ENCODE assay signal across 8 cellular contexts in genomic region chr6:37171141-37171969, GRCh38. TPM values are rescaled to one million over a fixed set of nuclear protein-coding genes. Genes with fewer than 3 reads are reported as not detected.
DNase-seq lines count a peak whose midpoint lies in the region; ATAC-seq, FAIRE-seq and TF ChIP-seq lines count a peak whose summit lies in the region.

No MANE protein-coding gene starts in this region.

- H2AFZ ChIP-seq in PC-3 (ENCODE audit: low read length) = no peak overlapping the region
- no peak overlapping the region for H2AFZ ChIP-seq in hepatocyte

- peaks cover 35% of the 10 kb centered on the region for H3K79me2 ChIP-seq in PC-3 (ENCODE audit: low read length)
- peaks cover 29% of the 10 kb centered on the region for H3K79me2 ChIP-seq in hepatocyte

- peaks cover 13% of the 10 kb centered on the region for H3K4me1 ChIP-seq in PC-3 (ENCODE audit: insufficient read depth, low read length)
- H3K4me1 ChIP-seq in hepatocyte (ENCODE audit: insufficient read depth) = peaks cover 11% of the 10 kb centered on the region

- H3K9me2 ChIP-seq in PC-3 (replicated peaks; ENCODE audit: low read length) (no peaks in the 10 kb centered on the region), hepatocyte (replicated peaks; ENCODE audit: insufficient read depth) (no peaks in the 10 kb centered on the region)

- POLR2A ChIA-PET in PC-3 (lab: Charles Lee; ENCODE audit: unreplicated experiment) = interaction anchor here (0.5 to 0.8 kb wide), 9 partner anchors 29 to 906 kb away, joined by 3 to 17 read pairs (median 4); no protein-coding TSS in a partner anchor

- H3K36me3 ChIP-seq in PC-3 (ENCODE audit: low read depth, low read length) = peaks cover 39% of the 10 kb centered on the region
- H3K36me3 ChIP-seq in hepatocyte (replicated peaks; ENCODE audit: insufficient read depth, low read depth) = peaks cover 4% of the 10 kb centered on the region

- H3K27ac ChIP-seq in PC-3 (ENCODE audit: low read length) (peak overlapping the region; percentile 78), hepatocyte (peak overlapping the region; percentile 97)

- H3K4me2 ChIP-seq in PC-3 (ENCODE audit: low read length) (peak overlapping the region; percentile 89), hepatocyte (peak overlapping the region; percentile 84)

- ATAC-seq in PC-3 = no peak

- H4K20me1 ChIP-seq in PC-3 (ENCODE audit: low read length) (peaks cover 45% of the 10 kb centered on the region), hepatocyte (ENCODE audit: insufficient read depth, poor library complexity, severe bottlenecking) (peaks cover 26% of the 10 kb centered on the region)

- no peak for TF ChIP-seq POLR2A in GM12892 (IDR thresholded peaks at IDR 0.05; ENCODE audit: low read depth, low read length)

- TSS peak; percentile 96 for BruUV-seq in PC-3 (replicated peaks; lab: Mats Ljungman, UMichigan)

- DNase-seq in NCI-H1092 treated with DMSO at 0.1 percent for 48 hours (lab: John Stamatoyannopoulos, UW) = peak; percentile 63
- DNase-seq in NCI-H1092 (lab: John Stamatoyannopoulos, UW) = no peak
- DNase-seq in PC-3 = peak; percentile 34
- DNase-seq in amygdala (lab: John Stamatoyannopoulos, UW) = peak in 48 of 56 donors; percentile 7 to 67 (median 40)
- peak; percentile 51 for DNase-seq in hepatocyte (ENCODE audit: low spot score)
- peak; percentile 66 for DNase-seq in putamen (ENCODE audit: low spot score)
- DNase-seq in GM12892 (ENCODE audit: insufficient read length) = no peak
- DNase-seq in GDM1 (lab: John Stamatoyannopoulos, UW) = no peak

- 2% methylated on average over 47 of the region's 48 CpGs for WGBS in hepatocyte (ENCODE audit: low lambda C conversion rate, missing lambda C conversion rate)

- TF ChIP-seq CTCF in PC-3 (conservative IDR thresholded peaks at IDR 0.05; ENCODE audit: low read depth, low read length) (no peak), hepatocyte (IDR thresholded peaks at IDR 0.05; ENCODE audit: poor library complexity) (no peak)

- peak overlapping the region; percentile 98 for H3K9ac ChIP-seq in PC-3 (ENCODE audit: low read length)

- CTCF ChIA-PET in PC-3 (lab: Charles Lee) = interaction anchor here (0.5 to 1.3 kb wide), 9 partner anchors 34 to 556 kb away, joined by 3 to 9 read pairs (median 3); no protein-coding TSS in a partner anchor

- H3K4me3 ChIP-seq in PC-3 (ENCODE audit: low read length) (peak overlapping the region; percentile 80), hepatocyte (peak overlapping the region; percentile 97)

- intact Hi-C loops in PC-3 (cut with micrococcal nuclease) = no loop called here

- H3F3A ChIP-seq in PC-3 (ENCODE audit: low read length, unreplicated experiment) = no peaks in the 10 kb centered on the region

- FAIRE-seq in GM12892 (lab: Jason Lieb, UNC) = no peak

- no peaks in the 10 kb centered on the region for H3K9me3 ChIP-seq in PC-3 (ENCODE audit: low read length)
- H3K9me3 ChIP-seq in hepatocyte (ENCODE audit: low read depth) = no peaks in the 10 kb centered on the region

- no peaks in the 10 kb centered on the region for H3K27me3 ChIP-seq in PC-3 (ENCODE audit: low read length)
- no peaks in the 10 kb centered on the region for H3K27me3 ChIP-seq in hepatocyte

RNA-seq across cellular contexts. Expression of gene PIM1, which starts 1.4 kb away (rescaled TPM):
- 74.1 and 93.3 TPM in 2 replicates for total RNA-seq in PC-3 (2014; rRNA removed)
- total RNA-seq in hepatocyte = 71.3 and 81.0 TPM in 2 replicates
- 96.6 and 99.1 TPM in 2 replicates for polyA plus RNA-seq in hepatocyte
- 8.3 TPM for polyA plus RNA-seq in GM12892 (2012; ENCODE audit: missing spikeins)

Comparison
In these comparisons a context has a peak if more than half of its experiments do, and no peak if none do; other contexts are left out.
1. DNase-seq: peak in NCI-H1092 treated with DMSO at 0.1 percent for 48 hours (single experiment), PC-3 (single experiment), amygdala (48 of 56), hepatocyte (single experiment) and putamen (single experiment); none in NCI-H1092 (single experiment), GM12892 (single experiment) and GDM1 (single experiment).